8 cellular contexts compared by ENCODE assay signal in genomic region chr3:195914648-195915473, GRCh38. TPM values are rescaled to one million over a fixed set of nuclear protein-coding genes. Genes with fewer than 3 reads are reported as not detected.
DNase-seq lines count a peak whose midpoint lies in the region; ATAC-seq and TF ChIP-seq lines count a peak whose summit lies in the region.

No MANE protein-coding gene starts in this region.

- peak; percentile 98 for TF ChIP-seq CTCF in AG09319 (IDR thresholded peaks at IDR 0.05; ENCODE audit: low read depth, low read length)

- peak overlapping the region; percentile 72 for H3K27ac Mint-ChIP-seq in activated CD4-positive, alpha-beta T cell treated with anti-CD3 and anti-CD28 coated beads, Interleukin-2, amount 10 ng/mL, durations not matched to agents 24 days and 14 days

- peaks cover 18% of the 10 kb centered on the region for H3K27me3 Mint-ChIP-seq in activated CD4-positive, alpha-beta T cell treated with anti-CD3 and anti-CD28 coated beads, Interleukin-2, amount 10 ng/mL, durations not matched to agents 24 days and 14 days

- peak; percentile 96 for ATAC-seq in GM19372 (IDR thresholded peaks at IDR 0.05; ENCODE audit: low read depth, unreplicated experiment)
- peak; percentile 74 for ATAC-seq in HG03521 (IDR thresholded peaks at IDR 0.05; ENCODE audit: unreplicated experiment)

- intact Hi-C loops in activated CD4-positive, alpha-beta T cell treated with anti-CD3 and anti-CD28 coated beads, Interleukin-2, amount 10 ng/mL, durations not matched to agents 24 days and 14 days (cut with micrococcal nuclease): loop anchor here (1.0 kb wide), 4 partner anchors 8 to 56 kb away; no protein-coding TSS in a partner anchor

- H3K4me1 Mint-ChIP-seq in activated CD4-positive, alpha-beta T cell treated with anti-CD3 and anti-CD28 coated beads, Interleukin-2, amount 10 ng/mL, durations not matched to agents 24 days and 14 days: peaks cover 21% of the 10 kb centered on the region

- no peaks in the 10 kb centered on the region for H3K9me3 Mint-ChIP-seq in activated CD4-positive, alpha-beta T cell treated with anti-CD3 and anti-CD28 coated beads, Interleukin-2, amount 10 ng/mL, durations not matched to agents 24 days and 14 days

- DNase-seq in AG09319 (ENCODE audit: extremely low read depth, low read depth) (peak; percentile 90), mesenteric fat pad (ENCODE audit: low spot score) (peak; percentile 95), NCI-H510A (lab: John Stamatoyannopoulos, UW) (no peak)
- DNase-seq in activated CD4-positive, alpha-beta T cell treated with anti-CD3 and anti-CD28 coated beads, Interleukin-2, amount 10 ng/mL, durations not matched to agents 24 days and 14 days: peak; percentile 97
- DNase-seq in effector CD4-positive, alpha-beta T cell: peak; percentile 94
- DNase-seq in stimulated activated CD8-positive, alpha-beta memory T cell treated with anti-CD3 and anti-CD28 coated beads, Interleukin-4, amount 100 ng/mL, for 1 hour (ENCODE audit: low read depth in 2 of 2, low spot score in 1 of 2): peak; percentile 87 to 95

- H3K36me3 Mint-ChIP-seq in activated CD4-positive, alpha-beta T cell treated with anti-CD3 and anti-CD28 coated beads, Interleukin-2, amount 10 ng/mL, durations not matched to agents 24 days and 14 days (ENCODE audit: low read depth): no peaks in the 10 kb centered on the region

- peak overlapping the region; percentile 1 for H3K4me3 Mint-ChIP-seq in activated CD4-positive, alpha-beta T cell treated with anti-CD3 and anti-CD28 coated beads, Interleukin-2, amount 10 ng/mL, durations not matched to agents 24 days and 14 days

RNA-seq across cellular contexts. Expression of gene TNK2, which starts 6.5 kb away (rescaled TPM):
- 101 and 110 TPM in 2 replicates for total RNA-seq in activated CD4-positive, alpha-beta T cell treated with anti-CD3 and anti-CD28 coated beads, Interleukin-2, amount 10 ng/mL, durations not matched to agents 24 days and 14 days
- total RNA-seq in mesenteric fat pad: 40.5 TPM
